Comparison of ENCODE assay signal across 18 cellular contexts in genomic region chr10:98422182-98422581, GRCh38. TPM values are rescaled to one million over a fixed set of nuclear protein-coding genes. Genes with fewer than 3 reads are reported as not detected.
A peak's percentile ranks its signal among the peaks of the same experiment; 100 is the strongest.
DNase-seq lines count a peak whose midpoint lies in the region; ATAC-seq, FAIRE-seq and TF ChIP-seq lines count a peak whose summit lies in the region.
"Had no signal": no experiment of that assay in that cellular context is flagged by ENCODE, and none has a peak within 500 bp of the region (broad histone marks: within the 10 kb centered on the region; RNA-seq: fewer than 3 reads in every experiment).

No MANE protein-coding gene starts in this region.

- CTCF ChIA-PET in CD8-positive, alpha-beta T cell (lab: Charles Lee) = interaction anchor here (1.2 to 1.4 kb wide), 2 partner anchors 23 to 47 kb away, joined by 3 read pairs; no protein-coding TSS in a partner anchor
- CTCF ChIA-PET in K562 (lab: Yijun Ruan, JAX; ENCODE audit: low intra/inter-chr PET ratio) = no interaction called here

- BruUV-seq in K562 (replicated peaks; lab: Mats Ljungman, UMichigan) = no TSS peak

- no peak for FAIRE-seq in K562 (lab: Jason Lieb, UNC)
- FAIRE-seq: A204.1, GM12892 had no signal

- no peaks in the 10 kb centered on the region for H3K9me3 ChIP-seq in CD8-positive, alpha-beta T cell (ENCODE audit: low read length)
- H3K9me3 ChIP-seq in K562 (replicated peaks; ENCODE audit: control insufficient read depth, insufficient read depth, low read depth, low read length) = no peaks in the 10 kb centered on the region
- H3K9me3 ChIP-seq in sigmoid colon = no peaks in the 10 kb centered on the region

- peak overlapping the region; percentile 10 for H3K27ac Mint-ChIP-seq in CD8-positive, alpha-beta T cell
- H3K27ac Mint-ChIP-seq: B cell, HFFc6 had no signal

- no peak for TF ChIP-seq RAD21 in K562 (CRISPR knock-in tag; conservative IDR thresholded peaks at IDR 0.05 in 1 of 2, IDR thresholded peaks at IDR 0.05 in 1 of 2)

- in situ Hi-C loops in K562 (cut with MboI) = loop anchor here (10.0 kb wide), 1 partner anchor 243 kb away; no protein-coding TSS in a partner anchor

- peaks cover 19% of the 10 kb centered on the region for H3K36me3 ChIP-seq in CD8-positive, alpha-beta T cell (ENCODE audit: insufficient read depth, low read length)
- peaks cover 33% of the 10 kb centered on the region; the same call in 2 of the 3 replicates for H3K36me3 ChIP-seq in K562 (ENCODE audit: control insufficient read depth, insufficient read depth, low read length)
- H3K36me3 ChIP-seq in sigmoid colon = peaks cover 5 to 86% (median 30%) of the 10 kb centered on the region in 4 donors

- H3K4me2 ChIP-seq in K562 (ENCODE audit: insufficient read depth, low read length) = no peak overlapping the region

- H3K27me3 Mint-ChIP-seq in CD8-positive, alpha-beta T cell (ENCODE audit: low read depth) = no peaks in the 10 kb centered on the region
- H3K27me3 Mint-ChIP-seq: B cell; CD4-positive, alpha-beta T cell had no signal

- TF ChIP-seq POLR2A in K562 (conservative IDR thresholded peaks at IDR 0.05) = no peak
- TF ChIP-seq POLR2A in sigmoid colon (IDR thresholded peaks at IDR 0.05) = no peak

- WGBS in K562 (ENCODE audit: insufficient coverage, low coverage, missing lambda C conversion rate) = 87% methylated on average over 7 of the region's 10 CpGs
- 96 to 97% methylated on average over 10 of the region's 10 CpGs for WGBS in sigmoid colon, 2 donors

- no peak for TF ChIP-seq CTCF in CD8-positive, alpha-beta T cell (IDR thresholded peaks at IDR 0.05)
- TF ChIP-seq CTCF in K562 (IDR thresholded peaks at IDR 0.05 in 2 of 3, conservative IDR thresholded peaks at IDR 0.05 in 1 of 3; ENCODE audit: insufficient read depth in 2 of 3, low read depth in 1 of 3, low read length in 3 of 3) (no peak), sigmoid colon (IDR thresholded peaks at IDR 0.05) (no peak)

- no peak overlapping the region for H3K4me3 Mint-ChIP-seq in CD8-positive, alpha-beta T cell
- H3K4me3 Mint-ChIP-seq: B cell; CD4-positive, alpha-beta T cell; HFFc6 had no signal

- H3K79me2 ChIP-seq in K562 (ENCODE audit: control insufficient read depth, insufficient read depth, low read length) = no peaks in the 10 kb centered on the region

- H2AFZ ChIP-seq in K562 (ENCODE audit: low read depth, low read length) = no peak overlapping the region

- POLR2A ChIA-PET in CD8-positive, alpha-beta T cell (lab: Charles Lee) = no interaction called here
- POLR2A ChIA-PET in K562 (lab: Yijun Ruan, JAX) = interaction anchor here (1.2 kb wide), 1 partner anchor 12 kb away, joined by 4 read pairs; no protein-coding TSS in a partner anchor

- no peak overlapping the region for H3K9ac ChIP-seq in K562 (ENCODE audit: insufficient read depth in 1 of 2, low read depth in 2 of 2, low read length in 2 of 2)

- ATAC-seq in CD8-positive, alpha-beta T cell = no peak
- no peak for ATAC-seq in K562
- ATAC-seq in left lobe of liver = no peak

- no peak overlapping the region for H3K27ac ChIP-seq in CD8-positive, alpha-beta T cell (ENCODE audit: low read depth, low read length)
- H3K27ac ChIP-seq in K562 (ENCODE audit: extremely low read depth, low read depth, low read length) (no peak overlapping the region), sigmoid colon (no peak overlapping the region)

- no peaks in the 10 kb centered on the region for H3K9me3 Mint-ChIP-seq in CD8-positive, alpha-beta T cell
- H3K9me3 Mint-ChIP-seq: CD4-positive, alpha-beta T cell; HFFc6 had no signal

- intact Hi-C loops in CD8-positive, alpha-beta T cell (cut with DNase I, micrococcal nuclease) = no loop called here
- intact Hi-C loops in K562 (cut with micrococcal nuclease) (no loop called here), sigmoid colon (cut with DNase I) (no loop called here)

- no peaks in the 10 kb centered on the region for H3K4me1 ChIP-seq in CD8-positive, alpha-beta T cell (ENCODE audit: insufficient read depth, low read length)
- peaks cover 0 to 14% of the 10 kb centered on the region in 2 experiments; a peak in 1 of 5 replicates for H3K4me1 ChIP-seq in K562 (replicated peaks in 1 of 2; ENCODE audit: control insufficient read depth in 2 of 2, insufficient read depth in 2 of 2, low read length in 2 of 2)
- H3K4me1 ChIP-seq in sigmoid colon = no peaks in the 10 kb centered on the region

- H3K9me1 ChIP-seq in K562 (ENCODE audit: control insufficient read depth, insufficient read depth, low read length) = no peaks in the 10 kb centered on the region

- no peak overlapping the region for H3K4me3 ChIP-seq in CD8-positive, alpha-beta T cell (ENCODE audit: low read depth, low read length)
- no peak overlapping the region for H3K4me3 ChIP-seq in K562
- H3K4me3 ChIP-seq in sigmoid colon = no peak overlapping the region

- H4K20me1 ChIP-seq in K562 (replicated peaks; ENCODE audit: control insufficient read depth, insufficient read depth, low read length) = no peaks in the 10 kb centered on the region

- H3K36me3 Mint-ChIP-seq in CD8-positive, alpha-beta T cell = peaks cover 63% of the 10 kb centered on the region

- TF ChIP-seq EP300 in K562 (IDR thresholded peaks at IDR 0.05; ENCODE audit: low read length) = no peak
- no peak for TF ChIP-seq EP300 in sigmoid colon (IDR thresholded peaks at IDR 0.05)

- no peaks in the 10 kb centered on the region for H3K4me1 Mint-ChIP-seq in CD8-positive, alpha-beta T cell (ENCODE audit: low read depth)

- DNase-seq in CD8-positive, alpha-beta T cell = no peak
- no peak for DNase-seq in K562 (ENCODE audit: extremely low read depth in 1 of 4, low spot score in 3 of 4)
- peak; percentile 38 for DNase-seq in left lobe of liver (ENCODE audit: low spot score)
- DNase-seq in sigmoid colon = peak; percentile 57
- DNase-seq in H4 (ENCODE audit: low spot score) = no peak
- no peak for DNase-seq in DMS53 (lab: John Stamatoyannopoulos, UW)
- DNase-seq in NK-92 (lab: John Stamatoyannopoulos, UW; ENCODE audit: unreplicated experiment) = no peak
- DNase-seq: C1 segment of cervical spinal cord; CD4-positive, alpha-beta T cell; DMS153; DND-41; GDM1; GOT3; HCEC 1CT; HFFc6 had no signal

- H3K27me3 ChIP-seq in CD8-positive, alpha-beta T cell (ENCODE audit: insufficient read depth, low read length) = no peaks in the 10 kb centered on the region
- no peaks in the 10 kb centered on the region for H3K27me3 ChIP-seq in K562 (ENCODE audit: control insufficient read depth in 2 of 2, insufficient read depth in 2 of 2, low read length in 2 of 2)
- H3K27me3 ChIP-seq in sigmoid colon = no peaks in the 10 kb centered on the region

TF ChIP-seq in K562, 482 proteins besides CTCF, POLR2A, EP300 and RAD21 (continues in another document):
- TF ChIP-seq CTBP1 (IDR thresholded peaks at IDR 0.05; ENCODE audit: borderline replicate concordance) = no peak
- TF ChIP-seq POLR2G (IDR thresholded peaks at IDR 0.05; ENCODE audit: low read depth, low read length) = 0 out of 2 replicates have a peak, but pooled peaks have one; percentile 16

RNA-seq across cellular contexts. Expression of gene PYROXD2, which starts 7.2 kb away (rescaled TPM):
- total RNA-seq in CD8-positive, alpha-beta T cell = 10 to 100 TPM in 1 of 2 experiments, 1 to 10 TPM in 1; 7.4 to 10.9 TPM
- 1.5 and 7.7 TPM in 2 replicates for total RNA-seq in K562 (2011; cell fraction: chromatin; rRNA removed; ENCODE audit: low replicate concordance)
- total RNA-seq in K562 (2011; cell fraction: nucleolus; rRNA removed) = 2.0 and 2.7 TPM in 2 replicates
- 2.6 and 4.7 TPM in 2 replicates for total RNA-seq in K562 (2011; cell fraction: nucleoplasm; rRNA removed)
- total RNA-seq in K562 (2014; rRNA removed) = 0.14 TPM in 1 of 2 replicates, not detected in the other
- total RNA-seq in K562 (2014; rRNA removed; fragmentation: Illumina TruSeq; extraction: Trizol) = 0.15 TPM in 1 of 2 replicates, not detected in the other
- 0.83 TPM in 1 of 2 replicates, not detected in the other for total RNA-seq in K562 (2015; rRNA removed; fragmentation: Illumina TruSeq; extraction: Trizol)
- 0.58 and 1.0 TPM in 2 replicates for total RNA-seq in K562 (2021)
- 1.4 and 2.1 TPM in 2 replicates for polyA plus RNA-seq in K562 (2011; rRNA removed)
- 0.25 and 0.54 TPM in 2 replicates for polyA plus RNA-seq in K562 (2011; cell fraction: cytosol; rRNA removed)
- polyA plus RNA-seq in K562 (2011; cell fraction: nucleus; rRNA removed) = 7.7 and 14.3 TPM in 2 replicates
- 1.0 and 2.6 TPM in 2 replicates for polyA plus RNA-seq in K562 (2012)
- polyA plus RNA-seq in K562 (2014; fragmentation: Illumina TruSeq; extraction: Trizol) = 0.36 TPM in 1 of 2 replicates, not detected in the other
- polyA plus RNA-seq in K562 (2014; fragmentation: Nextera tagmentation; extraction: Ambion mirVana) = under 1 TPM; 0.56 to 0.67 TPM
- polyA plus RNA-seq in K562 (2014; rRNA removed) = 0.09 and 0.64 TPM in 2 replicates
- polyA minus RNA-seq in K562 (2011; rRNA and poly(A)+ RNA removed) = 0.49 and 0.87 TPM in 2 replicates
- polyA minus RNA-seq in K562 (2011; cell fraction: cytosol; rRNA and poly(A)+ RNA removed) = not detected in 2 replicates
- polyA minus RNA-seq in K562 (2011; cell fraction: nucleus; rRNA and poly(A)+ RNA removed) = 0.94 and 1.1 TPM in 2 replicates
- 5.4 TPM for total RNA-seq in left lobe of liver
- 10 to 100 TPM in 1 of 4 donors, 1 to 10 TPM in 3; 4.4 to 11.9 (median 9.7) TPM for total RNA-seq in sigmoid colon
- polyA plus RNA-seq in sigmoid colon = 1 to 10 TPM in 2 of 3 donors, under 1 TPM in 1; 0.60 to 8.0 (median 2.3) TPM
- total RNA-seq in H4 (2014; rRNA removed; shearing (Covaris generic)) = 3.4 and 4.2 TPM in 2 replicates

RNA-seq across cellular contexts. Expression of gene HPS1, which starts 24.6 kb away (rescaled TPM):
- 10 to 100 TPM; 54.1 to 54.3 TPM for total RNA-seq in CD8-positive, alpha-beta T cell
- 66.7 and 154 TPM in 2 replicates for total RNA-seq in K562 (2011; cell fraction: chromatin; rRNA removed; ENCODE audit: low replicate concordance)
- 80.3 and 92.9 TPM in 2 replicates for total RNA-seq in K562 (2011; cell fraction: nucleolus; rRNA removed)
- total RNA-seq in K562 (2011; cell fraction: nucleoplasm; rRNA removed) = 62.7 and 73.1 TPM in 2 replicates
- total RNA-seq in K562 (2014; rRNA removed) (26.3 and 37.1 TPM in 2 replicates), K562 (2014; rRNA removed; fragmentation: Illumina TruSeq; extraction: Trizol) (16.2 and 18.7 TPM in 2 replicates), K562 (2015; rRNA removed; fragmentation: Illumina TruSeq; extraction: Trizol) (20.8 and 23.2 TPM in 2 replicates), K562 (2021) (43.6 and 45.3 TPM in 2 replicates), left lobe of liver (26.0 TPM), sigmoid colon (10 to 100 TPM; 44.7 to 93.1 (median 45.9) TPM)
- polyA plus RNA-seq in K562 (2011; rRNA removed) (36.1 and 53.7 TPM in 2 replicates), K562 (2014; fragmentation: Illumina TruSeq; extraction: Trizol) (31.0 and 35.2 TPM in 2 replicates), K562 (2014; fragmentation: Nextera tagmentation; extraction: Ambion mirVana) (10 to 100 TPM; 18.1 to 23.7 TPM), K562 (2014; rRNA removed) (34.4 and 38.4 TPM in 2 replicates), sigmoid colon (10 to 100 TPM; 70.7 to 86.7 (median 76.3) TPM)
- polyA plus RNA-seq in K562 (2011; cell fraction: cytosol; rRNA removed) = 29.6 and 48.7 TPM in 2 replicates
- polyA plus RNA-seq in K562 (2011; cell fraction: nucleus; rRNA removed) = 137 and 184 TPM in 2 replicates
- polyA plus RNA-seq in K562 (2012) = 46.1 and 96.9 TPM in 2 replicates
- 20.8 and 27.8 TPM in 2 replicates for polyA minus RNA-seq in K562 (2011; rRNA and poly(A)+ RNA removed)
- 24.5 and 27.4 TPM in 2 replicates for polyA minus RNA-seq in K562 (2011; cell fraction: cytosol; rRNA and poly(A)+ RNA removed)
- polyA minus RNA-seq in K562 (2011; cell fraction: nucleus; rRNA and poly(A)+ RNA removed) = 43.5 and 44.1 TPM in 2 replicates
- 20.4 and 22.3 TPM in 2 replicates for total RNA-seq in H4 (2014; rRNA removed; shearing (Covaris generic))

Comparison
In these comparisons a context has a peak if more than half of its experiments do, and no peak if none do; other contexts are left out.
1. DNase-seq: peak in left lobe of liver (single experiment) and sigmoid colon (single experiment); none in CD8-positive, alpha-beta T cell (0 of 7), K562 (0 of 4), H4 (single experiment), DMS53 (single experiment) and NK-92 (single experiment).